Comparison of ENCODE assay signal across 8 cellular contexts in genomic region chr6:30914076-30914853, GRCh38. TPM values are rescaled to one million over a fixed set of nuclear protein-coding genes. Genes with fewer than 3 reads are reported as not detected.
DNase-seq lines count a peak whose midpoint lies in the region; ATAC-seq and TF ChIP-seq lines count a peak whose summit lies in the region.

VARS2 (plus strand) TSS chr6:30914238; CDS start chr6:30914837, 599 bp downstream.

- no peaks in the 10 kb centered on the region for H3K9me2 ChIP-seq in neural cell (ENCODE audit: insufficient read depth, low read length)

- H3K4me1 ChIP-seq in stomach smooth muscle (ENCODE audit: control insufficient read depth, insufficient read depth, low read length): peaks cover 30% of the 10 kb centered on the region

- H3K9me3 ChIP-seq in neural cell (ENCODE audit: low read length) (no peaks in the 10 kb centered on the region), stomach smooth muscle (ENCODE audit: control insufficient read depth in 2 of 2, low read length in 2 of 2) (no peaks in the 10 kb centered on the region)

- peak within 1 kb of the TSS; percentile 87 for H3K27ac ChIP-seq in RWPE1
- H3K27ac ChIP-seq in neural cell (ENCODE audit: low read length): no peak within 1 kb of the TSS
- peak within 1 kb of the TSS; percentile 93 for H3K27ac ChIP-seq in stomach smooth muscle (ENCODE audit: low read length)

- ATAC-seq in GM21825 (IDR thresholded peaks at IDR 0.05; ENCODE audit: unreplicated experiment): peak; percentile 66

- no peak for TF ChIP-seq EP300 in neural cell (conservative IDR thresholded peaks at IDR 0.05; ENCODE audit: poor library complexity, severe bottlenecking)

- CTCF ChIA-PET in RWPE1 (lab: Yijun Ruan, JAX): interaction anchor here (0.6 to 3.9 kb wide), 29 partner anchors 18 to 430 kb away, joined by 3 to 29 read pairs (median 4); partner anchors contain the start of gene DDR1

- POLR2A ChIA-PET in RWPE1 (lab: Yijun Ruan, JAX; ENCODE audit: low non-redundant PET): interaction anchor here (1.0 to 1.3 kb wide), 4 partner anchors 29 to 156 kb away, joined by 3 to 4 read pairs (median 3); no protein-coding TSS in a partner anchor

- DNase-seq in EL: peak; percentile 94
- DNase-seq in RWPE1 (ENCODE audit: low spot score): peak; percentile 96
- DNase-seq in activated T-helper 9 cell treated with anti-CD3 and anti-CD28 coated beads, Interleukin-2, amount 50 U/mL, for 16 hours (ENCODE audit: low read depth): peak; percentile 83
- peak; percentile 92 for DNase-seq in fibroblast of the aortic adventitia (ENCODE audit: low read depth)

- H3K9ac ChIP-seq in neural cell (ENCODE audit: low read length) (peak within 1 kb of the TSS; percentile 63), stomach smooth muscle (ENCODE audit: low read length in 2 of 2) (peak within 1 kb of the TSS; percentile 94 to 95)

- peak; percentile 37 for TF ChIP-seq RAD21 in neural cell (conservative IDR thresholded peaks at IDR 0.05)

- TF ChIP-seq CTCF in LNCAP (IDR thresholded peaks at IDR 0.05) (peak; percentile 31; the same call in 1 of the 2 replicates), RWPE1 (conservative IDR thresholded peaks at IDR 0.05; ENCODE audit: low read depth) (peak; percentile 76), fibroblast of the aortic adventitia (IDR thresholded peaks at IDR 0.05; ENCODE audit: insufficient read depth, low read length) (peak; percentile 44), neural cell (IDR thresholded peaks at IDR 0.05; ENCODE audit: poor library complexity, severe bottlenecking) (peak; percentile 45)

- peak within 1 kb of the TSS; percentile 23 for H3K4me2 ChIP-seq in neural cell (ENCODE audit: low read length)

- H3K36me3 ChIP-seq in neural cell (ENCODE audit: insufficient read depth, low read length) (peaks cover 7% of the 10 kb centered on the region), stomach smooth muscle (ENCODE audit: control insufficient read depth in 2 of 2, insufficient read depth in 2 of 2, low read length in 2 of 2) (peaks cover 16 to 33% of the 10 kb centered on the region in 2 donors)

- H3K4me3 ChIP-seq in fibroblast of the aortic adventitia (ENCODE audit: low read depth, low read length) (peak within 1 kb of the TSS; percentile 67), neural cell (ENCODE audit: low read length) (peak within 1 kb of the TSS; percentile 70), stomach smooth muscle (ENCODE audit: low read length in 2 of 2) (peak within 1 kb of the TSS; percentile 76 to 80)

- H4K20me1 ChIP-seq in neural cell (ENCODE audit: insufficient read depth): no peaks in the 10 kb centered on the region

- no peaks in the 10 kb centered on the region for H3K79me2 ChIP-seq in neural cell (replicated peaks; ENCODE audit: insufficient read depth, low read length)

- peak within 1 kb of the TSS; percentile 46 for H2AFZ ChIP-seq in neural cell (ENCODE audit: low read depth, low read length)

- H3F3A ChIP-seq in neural cell (ENCODE audit: insufficient read depth, low read length, poor library complexity, severe bottlenecking): no peaks in the 10 kb centered on the region

- H3K27me3 ChIP-seq in neural cell (ENCODE audit: insufficient read depth, low read depth, low read length) (no peaks in the 10 kb centered on the region), stomach smooth muscle (ENCODE audit: control insufficient read depth in 1 of 2, insufficient read depth in 2 of 2, low read length in 2 of 2) (no peaks in the 10 kb centered on the region)

TF ChIP-seq in neural cell, 6 proteins besides CTCF, POLR2A, EP300 and RAD21:
- no peak for TF ChIP-seq EZH2 (IDR thresholded peaks at IDR 0.05; ENCODE audit: borderline replicate concordance, insufficient read depth, low read length, poor library complexity, severe bottlenecking)
- TF ChIP-seq TAF1 (IDR thresholded peaks at IDR 0.05; ENCODE audit: low read depth): no peak
- TF ChIP-seq MXI1 (conservative IDR thresholded peaks at IDR 0.05; ENCODE audit: poor library complexity, severe bottlenecking): peak; percentile 53
- peak; percentile 44 for TF ChIP-seq SMC3 (conservative IDR thresholded peaks at IDR 0.05; ENCODE audit: poor library complexity)
- no peak for TF ChIP-seq REST (IDR thresholded peaks at IDR 0.05; ENCODE audit: borderline replicate concordance)
- peak; percentile 33 for TF ChIP-seq POLR2AphosphoS5 (IDR thresholded peaks at IDR 0.05)

RNA-seq across cellular contexts. Expression of gene VARS2, which starts in this region (rescaled TPM):
- 15.6 and 18.5 TPM in 2 replicates for total RNA-seq in fibroblast of the aortic adventitia (ENCODE audit: low replicate concordance)
- polyA plus RNA-seq in neural cell: 93.4 and 125 TPM in 2 replicates
- polyA minus RNA-seq in neural cell: 35.2 and 36.0 TPM in 2 replicates
